ENCODE assay signal across 25 cellular contexts in the genomic region with DNA sequence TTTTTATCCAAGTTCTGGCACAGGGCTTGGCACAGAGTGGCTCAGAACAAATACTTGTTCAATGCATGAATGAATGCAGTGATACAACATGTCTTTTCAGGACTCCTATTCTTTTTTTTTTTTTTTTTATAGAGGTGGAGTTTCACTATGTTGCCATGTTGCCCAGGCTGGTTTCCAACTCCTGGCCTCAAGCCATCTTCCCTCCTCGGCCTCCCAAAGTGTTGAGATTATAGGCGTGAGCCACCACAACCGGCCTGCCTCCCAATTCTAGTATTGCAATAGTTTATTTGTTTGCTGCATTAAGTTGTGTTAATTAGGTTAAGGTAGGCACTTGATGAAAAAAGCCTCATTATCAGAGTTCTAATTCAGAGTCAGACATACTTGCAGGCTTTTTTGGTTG. TPM values are rescaled to one million over a fixed set of nuclear protein-coding genes. Genes with fewer than 3 reads are reported as not detected.
"Had no signal": no experiment of that assay in that cellular context is flagged by ENCODE, and none has a peak within 500 bp of the region (broad histone marks: within the 10 kb centered on the region; RNA-seq: fewer than 3 reads in every experiment).

No MANE protein-coding gene starts in this region.

- H3K27ac ChIP-seq: cardiac muscle cell, Peyer's patch, SJSA1 had no signal

- ATAC-seq: activated CD4-positive, alpha-beta T cell treated with anti-CD3 and anti-CD28 coated beads for 36 hours; activated CD4-positive, CD25-positive, alpha-beta regulatory T cell treated with anti-CD3 and anti-CD28 coated beads, Interleukin-2, amount 50 U/mL, for 24 hours; activated CD8-positive, alpha-beta T cell treated with anti-CD3 and anti-CD28 coated beads, Interleukin-2, amount 10 ng/mL, durations not matched to agents 7 days and 5 days; PC-3 had no signal

- DNase-seq: activated CD4-positive, alpha-beta T cell treated with anti-CD3 and anti-CD28 coated beads for 36 hours; activated CD4-positive, alpha-beta T cell treated with anti-CD3 and anti-CD28 coated beads, Interleukin-2, amount 10 ng/mL, durations not matched to agents 7 days and 5 days; activated CD4-positive, alpha-beta T cell treated with anti-CD3 and anti-CD28 coated beads, Interleukin-2, amount 50 U/mL, for 48 hours; activated CD8-positive, alpha-beta T cell treated with anti-CD3 and anti-CD28 coated beads, Interleukin-2, amount 10 ng/mL, durations not matched to agents 7 days and 5 days; activated gamma-delta T cell; activated naive CD4-positive, alpha-beta T cell treated with Interleukin-2 at 50 U/mL for 16 hours; activated naive CD8-positive, alpha-beta T cell treated with anti-CD3 and anti-CD28 coated beads, Interleukin-2, amount 10 ng/mL, durations not matched to agents 7 days and 5 days; activated T-cell treated with anti-CD3 and anti-CD28 coated beads, Interleukin-2, amount 50 U/mL, for 24 hours; amygdala; NCI-H1436 treated with DMSO at 0.1 percent for 48 hours; NCI-H1694 treated with DMSO at 0.1 percent for 48 hours; NCI-H2081; NCI-H2171 treated with DMSO at 0.1 percent for 48 hours; NCI-H2227 treated with DMSO at 0.1 percent for 48 hours; NCI-H524 treated with DMSO at 0.1 percent for 48 hours; NK-92 treated with Interleukin-12 subunit alpha and Interleukin-12 subunit beta, amount 100 ng/mL, for 24 hours; PC-3; Peyer's patch; RPMI8226; SHP77 treated with DMSO at 0.1 percent for 48 hours; SK-N-SH had no signal

RNA-seq across cellular contexts. Expression of gene RBP7, which starts 53.6 kb away (rescaled TPM):
- total RNA-seq: activated CD4-positive, alpha-beta T cell treated with anti-CD3 and anti-CD28 coated beads for 36 hours; activated CD4-positive, alpha-beta T cell treated with anti-CD3 and anti-CD28 coated beads, Interleukin-2, amount 10 ng/mL, durations not matched to agents 7 days and 5 days; activated CD8-positive, alpha-beta T cell treated with anti-CD3 and anti-CD28 coated beads, Interleukin-2, amount 10 ng/mL, durations not matched to agents 7 days and 5 days; activated T-helper 2 cell treated with anti-CD3 and anti-CD28 coated beads, Interferon-gamma antibody, Interleukin-2, Interleukin-4, amounts not matched to agents 10 μg/mL and 5 μg/mL and 100 μg/mL, durations not matched to agents 14 hours and 24 hours and 36 hours had no signal
